ENCODE assay signal across 1 cellular context in the genomic region with DNA sequence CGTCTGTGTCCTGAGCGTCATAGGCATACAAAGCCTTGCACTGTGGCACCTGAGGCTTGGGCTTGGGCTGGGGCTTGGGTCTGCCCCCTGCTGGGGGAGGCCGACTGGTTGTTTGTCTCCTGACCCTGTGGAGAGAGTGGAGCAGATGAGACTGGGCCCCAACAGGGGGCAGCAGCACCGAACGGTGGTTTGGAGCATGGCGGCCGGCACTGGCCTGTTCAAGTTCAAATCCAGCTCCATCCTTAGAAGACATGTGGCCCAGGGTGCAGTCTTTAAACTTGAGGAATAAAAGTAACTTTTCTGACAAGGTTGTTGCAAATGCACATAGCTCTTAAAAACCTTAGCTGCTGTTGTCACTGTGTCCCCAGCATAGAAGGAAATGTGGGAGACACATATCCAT.
TF ChIP-seq lines count a peak whose summit lies in the region.

No MANE protein-coding gene starts in this region.

TF ChIP-seq in HepG2, 621 proteins besides CTCF, POLR2A, EP300 and RAD21 (continued from another document and continues in another):
- TF ChIP-seq HNF1B (CRISPR knock-in tag; IDR thresholded peaks at IDR 0.05): peak; percentile 28; the same call in 1 of the 2 replicates
- TF ChIP-seq MYC (CRISPR knock-in tag; IDR thresholded peaks at IDR 0.05; ENCODE audit: borderline replicate concordance): no peak
- no peak for TF ChIP-seq IKZF5 (CRISPR knock-in tag; IDR thresholded peaks at IDR 0.05)
- TF ChIP-seq SALL2 (CRISPR knock-in tag; IDR thresholded peaks at IDR 0.05): no peak
- TF ChIP-seq ADNP (CRISPR knock-in tag; IDR thresholded peaks at IDR 0.05): no peak
- 0 out of 2 replicates have a peak, but pooled peaks have one; percentile 41 for TF ChIP-seq POGZ (CRISPR knock-in tag; IDR thresholded peaks at IDR 0.05)
- TF ChIP-seq, protein P1, sequence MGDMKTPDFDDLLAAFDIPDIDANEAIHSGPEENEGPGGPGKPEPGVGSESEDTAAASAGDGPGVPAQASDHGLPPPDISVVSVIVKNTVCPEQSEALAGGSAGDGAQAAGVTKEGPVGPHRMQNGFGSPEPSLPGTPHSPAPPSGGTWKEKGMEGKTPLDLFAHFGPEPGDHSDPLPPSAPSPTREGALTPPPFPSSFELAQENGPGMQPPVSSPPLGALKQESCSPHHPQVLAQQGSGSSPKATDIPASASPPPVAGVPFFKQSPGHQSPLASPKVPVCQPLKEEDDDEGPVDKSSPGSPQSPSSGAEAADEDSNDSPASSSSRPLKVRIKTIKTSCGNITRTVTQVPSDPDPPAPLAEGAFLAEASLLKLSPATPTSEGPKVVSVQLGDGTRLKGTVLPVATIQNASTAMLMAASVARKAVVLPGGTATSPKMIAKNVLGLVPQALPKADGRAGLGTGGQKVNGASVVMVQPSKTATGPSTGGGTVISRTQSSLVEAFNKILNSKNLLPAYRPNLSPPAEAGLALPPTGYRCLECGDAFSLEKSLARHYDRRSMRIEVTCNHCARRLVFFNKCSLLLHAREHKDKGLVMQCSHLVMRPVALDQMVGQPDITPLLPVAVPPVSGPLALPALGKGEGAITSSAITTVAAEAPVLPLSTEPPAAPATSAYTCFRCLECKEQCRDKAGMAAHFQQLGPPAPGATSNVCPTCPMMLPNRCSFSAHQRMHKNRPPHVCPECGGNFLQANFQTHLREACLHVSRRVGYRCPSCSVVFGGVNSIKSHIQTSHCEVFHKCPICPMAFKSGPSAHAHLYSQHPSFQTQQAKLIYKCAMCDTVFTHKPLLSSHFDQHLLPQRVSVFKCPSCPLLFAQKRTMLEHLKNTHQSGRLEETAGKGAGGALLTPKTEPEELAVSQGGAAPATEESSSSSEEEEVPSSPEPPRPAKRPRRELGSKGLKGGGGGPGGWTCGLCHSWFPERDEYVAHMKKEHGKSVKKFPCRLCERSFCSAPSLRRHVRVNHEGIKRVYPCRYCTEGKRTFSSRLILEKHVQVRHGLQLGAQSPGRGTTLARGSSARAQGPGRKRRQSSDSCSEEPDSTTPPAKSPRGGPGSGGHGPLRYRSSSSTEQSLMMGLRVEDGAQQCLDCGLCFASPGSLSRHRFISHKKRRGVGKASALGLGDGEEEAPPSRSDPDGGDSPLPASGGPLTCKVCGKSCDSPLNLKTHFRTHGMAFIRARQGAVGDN (CRISPR knock-in tag; IDR thresholded peaks at IDR 0.05): peak; percentile 56
- no peak for TF ChIP-seq NR2F1 (CRISPR knock-in tag; IDR thresholded peaks at IDR 0.05)
- no peak for TF ChIP-seq AKAP8 (CRISPR knock-in tag; IDR thresholded peaks at IDR 0.05)
- no peak for TF ChIP-seq ZC3H13 (CRISPR knock-in tag; IDR thresholded peaks at IDR 0.05)
- TF ChIP-seq RXRB (CRISPR knock-in tag; IDR thresholded peaks at IDR 0.05; ENCODE audit: borderline replicate concordance): no peak
- TF ChIP-seq MTERF4 (CRISPR knock-in tag; IDR thresholded peaks at IDR 0.05): no peak
- no peak for TF ChIP-seq MAZ (IDR thresholded peaks at IDR 0.05; ENCODE audit: borderline replicate concordance, low read depth, low read length)
- no peak for TF ChIP-seq MAZ (CRISPR knock-in tag; IDR thresholded peaks at IDR 0.05; ENCODE audit: low read depth)
- peak; percentile 47; the same call in 1 of the 2 replicates for TF ChIP-seq KDM2A (CRISPR knock-in tag; IDR thresholded peaks at IDR 0.05; ENCODE audit: borderline replicate concordance, low read depth)
- no peak for TF ChIP-seq NONO (IDR thresholded peaks at IDR 0.05)
- 0 out of 2 replicates have a peak, but pooled peaks have one; percentile 44 for TF ChIP-seq NONO (CRISPR knock-in tag; conservative IDR thresholded peaks at IDR 0.05)
- TF ChIP-seq ZGPAT (CRISPR knock-in tag; IDR thresholded peaks at IDR 0.05): no peak
- peak; percentile 67 for TF ChIP-seq SMC3 (IDR thresholded peaks at IDR 0.05; ENCODE audit: low read length)
- TF ChIP-seq ZMAT5 (CRISPR knock-in tag; IDR thresholded peaks at IDR 0.05; ENCODE audit: borderline replicate concordance, low read depth): no peak
- no peak for TF ChIP-seq EZH2 (conservative IDR thresholded peaks at IDR 0.05; ENCODE audit: low read depth, low read length)
- no peak for TF ChIP-seq TEAD3 (CRISPR knock-in tag; optimal IDR thresholded peaks at IDR 0.05; ENCODE audit: borderline replicate concordance)
- TF ChIP-seq FOXK2 (IDR thresholded peaks at IDR 0.05): no peak
- TF ChIP-seq GLI4 (CRISPR knock-in tag; IDR thresholded peaks at IDR 0.05; ENCODE audit: borderline replicate concordance): no peak
- TF ChIP-seq FIP1L1 (IDR thresholded peaks at IDR 0.05; ENCODE audit: borderline replicate concordance, insufficient read depth, low read depth, low read length): no peak
- TF ChIP-seq ZNF124 (CRISPR knock-in tag; IDR thresholded peaks at IDR 0.05): 0 out of 2 replicates have a peak, but pooled peaks have one; percentile 32
- 0 out of 2 replicates have a peak, but pooled peaks have one; percentile 27 for TF ChIP-seq ZNF580 (CRISPR knock-in tag; IDR thresholded peaks at IDR 0.05; ENCODE audit: borderline replicate concordance, low read depth)
- TF ChIP-seq HMG20A (CRISPR knock-in tag; IDR thresholded peaks at IDR 0.05; ENCODE audit: borderline replicate concordance): no peak
- no peak for TF ChIP-seq ISX (CRISPR knock-in tag; conservative IDR thresholded peaks at IDR 0.05)
- TF ChIP-seq SETDB1 (CRISPR knock-in tag; IDR thresholded peaks at IDR 0.05; ENCODE audit: borderline replicate concordance): no peak
- TF ChIP-seq ZNF317 (CRISPR knock-in tag; IDR thresholded peaks at IDR 0.05): no peak
- TF ChIP-seq XRCC5 (optimal IDR thresholded peaks at IDR 0.05; ENCODE audit: low read length): peak; percentile 86
- TF ChIP-seq, protein P2, sequence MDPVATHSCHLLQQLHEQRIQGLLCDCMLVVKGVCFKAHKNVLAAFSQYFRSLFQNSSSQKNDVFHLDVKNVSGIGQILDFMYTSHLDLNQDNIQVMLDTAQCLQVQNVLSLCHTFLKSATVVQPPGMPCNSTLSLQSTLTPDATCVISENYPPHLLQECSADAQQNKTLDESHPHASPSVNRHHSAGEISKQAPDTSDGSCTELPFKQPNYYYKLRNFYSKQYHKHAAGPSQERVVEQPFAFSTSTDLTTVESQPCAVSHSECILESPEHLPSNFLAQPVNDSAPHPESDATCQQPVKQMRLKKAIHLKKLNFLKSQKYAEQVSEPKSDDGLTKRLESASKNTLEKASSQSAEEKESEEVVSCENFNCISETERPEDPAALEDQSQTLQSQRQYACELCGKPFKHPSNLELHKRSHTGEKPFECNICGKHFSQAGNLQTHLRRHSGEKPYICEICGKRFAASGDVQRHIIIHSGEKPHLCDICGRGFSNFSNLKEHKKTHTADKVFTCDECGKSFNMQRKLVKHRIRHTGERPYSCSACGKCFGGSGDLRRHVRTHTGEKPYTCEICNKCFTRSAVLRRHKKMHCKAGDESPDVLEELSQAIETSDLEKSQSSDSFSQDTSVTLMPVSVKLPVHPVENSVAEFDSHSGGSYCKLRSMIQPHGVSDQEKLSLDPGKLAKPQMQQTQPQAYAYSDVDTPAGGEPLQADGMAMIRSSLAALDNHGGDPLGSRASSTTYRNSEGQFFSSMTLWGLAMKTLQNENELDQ (CRISPR knock-in tag; IDR thresholded peaks at IDR 0.05; ENCODE audit: borderline replicate concordance): no peak
- TF ChIP-seq, protein P3, sequence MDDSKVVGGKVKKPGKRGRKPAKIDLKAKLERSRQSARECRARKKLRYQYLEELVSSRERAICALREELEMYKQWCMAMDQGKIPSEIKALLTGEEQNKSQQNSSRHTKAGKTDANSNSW (CRISPR knock-in tag; IDR thresholded peaks at IDR 0.05; ENCODE audit: borderline replicate concordance): no peak
- TF ChIP-seq BRCA1 (CRISPR knock-in tag; IDR thresholded peaks at IDR 0.05): no peak
- TF ChIP-seq CREM (IDR thresholded peaks at IDR 0.05): no peak
- TF ChIP-seq CREM (CRISPR knock-in tag; IDR thresholded peaks at IDR 0.05): no peak
- TF ChIP-seq ZNF619 (CRISPR knock-in tag; IDR thresholded peaks at IDR 0.05): peak; percentile 61; the same call in 1 of the 2 replicates
- no peak for TF ChIP-seq RCOR2 (CRISPR knock-in tag; IDR thresholded peaks at IDR 0.05)
- TF ChIP-seq NFYB (CRISPR knock-in tag; IDR thresholded peaks at IDR 0.05): no peak
- TF ChIP-seq ZNF672 (CRISPR knock-in tag; IDR thresholded peaks at IDR 0.05): no peak
- TF ChIP-seq YEATS4 (CRISPR knock-in tag; IDR thresholded peaks at IDR 0.05; ENCODE audit: borderline replicate concordance): no peak
- TF ChIP-seq STAG1 (CRISPR knock-in tag; IDR thresholded peaks at IDR 0.05): peak; percentile 69
- TF ChIP-seq ZNF674 (CRISPR knock-in tag; IDR thresholded peaks at IDR 0.05; ENCODE audit: low read depth): no peak
- TF ChIP-seq SMAD9 (CRISPR knock-in tag; IDR thresholded peaks at IDR 0.05): no peak
- 0 out of 2 replicates have a peak, but pooled peaks have one; percentile 23 for TF ChIP-seq RXRA (CRISPR knock-in tag; IDR thresholded peaks at IDR 0.05)
- TF ChIP-seq HDAC2 (CRISPR knock-in tag; IDR thresholded peaks at IDR 0.05): no peak
- no peak for TF ChIP-seq NPAS2 (CRISPR knock-in tag; IDR thresholded peaks at IDR 0.05; ENCODE audit: borderline replicate concordance)
- no peak for TF ChIP-seq JDP2 (CRISPR knock-in tag; IDR thresholded peaks at IDR 0.05; ENCODE audit: borderline replicate concordance)
- TF ChIP-seq ZNF644 (CRISPR knock-in tag; IDR thresholded peaks at IDR 0.05; ENCODE audit: low read depth): peak; percentile 86
- no peak for TF ChIP-seq RFXANK (CRISPR knock-in tag; IDR thresholded peaks at IDR 0.05)
- TF ChIP-seq ZNF280B (CRISPR knock-in tag; IDR thresholded peaks at IDR 0.05; ENCODE audit: borderline replicate concordance): no peak
- TF ChIP-seq SNRNP70 (IDR thresholded peaks at IDR 0.05; ENCODE audit: low read depth, low read length): no peak
- TF ChIP-seq, protein P4, sequence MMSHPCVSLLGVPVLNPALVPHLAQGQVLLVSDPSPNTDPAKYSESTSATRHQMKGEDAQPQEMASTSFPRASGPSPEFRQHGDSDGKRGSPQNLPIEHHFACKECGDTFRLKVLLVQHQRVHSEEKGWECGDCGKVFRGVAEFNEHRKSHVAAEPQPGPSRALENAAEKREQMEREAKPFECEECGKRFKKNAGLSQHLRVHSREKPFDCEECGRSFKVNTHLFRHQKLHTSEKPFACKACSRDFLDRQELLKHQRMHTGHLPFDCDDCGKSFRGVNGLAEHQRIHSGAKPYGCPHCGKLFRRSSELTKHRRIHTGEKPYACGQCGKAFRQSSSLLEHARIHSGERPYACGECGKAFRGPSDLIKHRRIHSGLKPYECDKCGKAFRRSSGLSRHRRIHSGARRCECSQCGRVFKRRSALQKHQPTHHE (CRISPR knock-in tag; IDR thresholded peaks at IDR 0.05; ENCODE audit: borderline replicate concordance): no peak
- no peak for TF ChIP-seq TARDBP (CRISPR knock-in tag; IDR thresholded peaks at IDR 0.05)
- no peak for TF ChIP-seq ZNF251 (CRISPR knock-in tag; IDR thresholded peaks at IDR 0.05)
- TF ChIP-seq XBP1 (CRISPR knock-in tag; IDR thresholded peaks at IDR 0.05): no peak
- TF ChIP-seq ZSCAN30 (CRISPR knock-in tag; IDR thresholded peaks at IDR 0.05): no peak
